28 cellular contexts compared by ENCODE assay signal in the genomic region with DNA sequence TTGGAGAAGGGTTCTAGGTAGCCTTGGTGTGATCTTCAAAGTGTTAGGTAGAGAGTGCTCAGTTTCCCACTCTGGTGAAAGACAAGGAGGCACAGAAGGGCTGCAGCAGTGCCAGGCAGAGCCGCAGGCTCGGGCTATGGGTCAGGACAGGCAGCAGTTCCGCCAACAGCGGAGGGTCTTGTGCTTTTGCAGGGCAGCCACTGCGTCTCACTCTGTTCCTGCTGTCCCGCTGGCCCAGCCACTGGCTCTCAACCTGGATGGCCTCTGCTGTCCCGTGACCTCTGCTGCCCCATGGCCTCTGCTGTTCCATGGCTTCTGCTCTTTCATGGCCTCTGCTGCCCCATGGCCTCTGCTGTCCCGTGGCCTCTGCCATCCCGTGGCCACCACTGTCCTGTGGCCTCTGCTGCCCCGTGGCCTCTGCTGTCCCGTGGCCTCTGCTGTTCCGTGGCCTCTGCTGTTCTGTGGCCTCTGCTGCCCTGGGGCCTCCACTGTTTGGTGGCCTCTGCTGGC.
"Had no signal": no experiment of that assay in that cellular context is flagged by ENCODE, and none has a peak within 500 bp of the region (broad histone marks: within the 10 kb centered on the region; RNA-seq: fewer than 3 reads in every experiment).

No MANE protein-coding gene starts in this region.

- H3K27ac Mint-ChIP-seq: dendritic cell treated with granulocyte-macrophage colony-stimulating factor and Interleukin-4, amounts not matched to agents 40 ng/mL and 50 ng/mL, for 4 days; endodermal cell; naive thymus-derived CD8-positive, alpha-beta T cell; nephron progenitor cell; stimulated activated naive CD8-positive, alpha-beta T cell treated with anti-CD3 and anti-CD28 coated beads, Interleukin-15, amount 100 ng/mL, for 72 hours had no signal

- H3K27ac ChIP-seq: colonic mucosa, epithelial cell of prostate, gastrocnemius medialis, lower lobe of right lung, neutrophil, parathyroid adenoma, prostate gland, right atrium auricular region, suprapubic skin, transverse colon, upper lobe of right lung, vagina had no signal

- H3K27me3 Mint-ChIP-seq: dendritic cell treated with granulocyte-macrophage colony-stimulating factor and Interleukin-4, amounts not matched to agents 40 ng/mL and 50 ng/mL, for 4 days; stimulated activated naive CD8-positive, alpha-beta T cell treated with anti-CD3 and anti-CD28 coated beads, Interleukin-15, amount 100 ng/mL, for 72 hours had no signal

- H3K27me3 ChIP-seq: colonic mucosa, gastrocnemius medialis, neutrophil, right atrium auricular region, transverse colon, vagina had no signal

- H3K9me3 Mint-ChIP-seq: dendritic cell treated with granulocyte-macrophage colony-stimulating factor and Interleukin-4, amounts not matched to agents 40 ng/mL and 50 ng/mL, for 4 days; endodermal cell; naive thymus-derived CD8-positive, alpha-beta T cell; nephron progenitor cell; stimulated activated naive CD8-positive, alpha-beta T cell treated with anti-CD3 and anti-CD28 coated beads, Interleukin-15, amount 100 ng/mL, for 72 hours had no signal

- H3K4me1 Mint-ChIP-seq: naive thymus-derived CD8-positive, alpha-beta T cell; stimulated activated naive CD8-positive, alpha-beta T cell treated with anti-CD3 and anti-CD28 coated beads, Interleukin-15, amount 100 ng/mL, for 72 hours had no signal

- H3K4me2 ChIP-seq: smooth muscle cell had no signal

- H3K9ac ChIP-seq: parathyroid adenoma had no signal

- H3K9me3 ChIP-seq: colonic mucosa, gastrocnemius medialis, lower lobe of right lung, neutrophil, prostate gland, right atrium auricular region, suprapubic skin, transverse colon, upper lobe of right lung, vagina had no signal

- H3K36me3 Mint-ChIP-seq: naive thymus-derived CD8-positive, alpha-beta T cell had no signal

- H3K4me3 Mint-ChIP-seq: dendritic cell treated with granulocyte-macrophage colony-stimulating factor and Interleukin-4, amounts not matched to agents 40 ng/mL and 50 ng/mL, for 4 days; endodermal cell; naive thymus-derived CD8-positive, alpha-beta T cell; nephron progenitor cell; stimulated activated naive CD8-positive, alpha-beta T cell treated with anti-CD3 and anti-CD28 coated beads, Interleukin-15, amount 100 ng/mL, for 72 hours had no signal

- H3K79me2 ChIP-seq: parathyroid adenoma had no signal

- H3K36me3 ChIP-seq: colonic mucosa, gastrocnemius medialis, lower lobe of right lung, neutrophil, prostate gland, right atrium auricular region, suprapubic skin, transverse colon, upper lobe of right lung, vagina had no signal

- H3K4me3 ChIP-seq: colonic mucosa, gastrocnemius medialis, lower lobe of right lung, prostate gland, right atrium auricular region, smooth muscle cell, suprapubic skin, transverse colon, upper lobe of right lung, vagina had no signal

- FAIRE-seq: keratinocyte had no signal

- H2AFZ ChIP-seq: parathyroid adenoma had no signal

- DNase-seq: colonic mucosa; effector CD8-positive, alpha-beta T cell; endodermal cell; foreskin fibroblast; gastrocnemius medialis; head of caudate nucleus; left ventricle myocardium superior; lower lobe of right lung; stimulated activated CD4-positive, alpha-beta T cell treated with anti-CD3 and anti-CD28 coated beads, Interleukin-2, amount 100 ng/mL, for 24 hours; stimulated activated CD4-positive, alpha-beta T cell treated with anti-CD3 and anti-CD28 coated beads, Interleukin-4, amount 100 ng/mL, for 4 hours; stimulated activated naive CD4-positive, alpha-beta T cell; stimulated activated naive CD8-positive, alpha-beta T cell treated with anti-CD3 and anti-CD28 coated beads, Interleukin-15, amount 100 ng/mL, for 72 hours; transverse colon had no signal

- H3K4me1 ChIP-seq: colonic mucosa, gastrocnemius medialis, lower lobe of right lung, parathyroid adenoma, prostate gland, right atrium auricular region, suprapubic skin, transverse colon, upper lobe of right lung, vagina had no signal

- ATAC-seq: esophagus mucosa; gastrocnemius medialis; left ventricle myocardium superior; lower lobe of right lung; naive thymus-derived CD8-positive, alpha-beta T cell; sciatic nerve had no signal
